8 cellular contexts compared by ENCODE assay signal in genomic region chr3:99774467-99774866, GRCh38. TPM values are rescaled to one million over a fixed set of nuclear protein-coding genes. Genes with fewer than 3 reads are reported as not detected.
DNase-seq lines count a peak whose midpoint lies in the region; ATAC-seq and TF ChIP-seq lines count a peak whose summit lies in the region.

No MANE protein-coding gene starts in this region.

- no peaks in the 10 kb centered on the region for H3K79me2 ChIP-seq in H9 (ENCODE audit: insufficient read depth, low read length)

- no peak overlapping the region for H3K4me3 Mint-ChIP-seq in H9

- no peaks in the 10 kb centered on the region for H4K20me1 ChIP-seq in H9 (ENCODE audit: control insufficient read depth, insufficient read depth, insufficient read length)

- H3T11ph ChIP-seq in H9 (ENCODE audit: low read length) = no peak overlapping the region

- peak; percentile 67 for DNase-seq in A172 (ENCODE audit: low spot score)
- DNase-seq in astrocyte of the hippocampus (ENCODE audit: low read depth, low spot score) = peak; percentile 69
- no peak for DNase-seq in H9
- DNase-seq in sigmoid colon = no peak
- no peak for DNase-seq in GOT3 (lab: John Stamatoyannopoulos, UW)
- no peak for DNase-seq in posterior vena cava (ENCODE audit: low spot score)

- H3K27me3 ChIP-seq in H9 (ENCODE audit: insufficient read depth, low read length) (no peaks in the 10 kb centered on the region), sigmoid colon (no peaks in the 10 kb centered on the region)

- H2AFZ ChIP-seq in H9 (ENCODE audit: low read length) = no peak overlapping the region

- H2BK12ac ChIP-seq in H9 (ENCODE audit: insufficient read length, low read depth, low read length) = no peak overlapping the region

- ATAC-seq in GM19023 (IDR thresholded peaks at IDR 0.05; ENCODE audit: unreplicated experiment) (peak; percentile 90), HG03045 (IDR thresholded peaks at IDR 0.05; ENCODE audit: unreplicated experiment) (peak; percentile 93)

- H3K9ac ChIP-seq in H9 (ENCODE audit: extremely low read depth, insufficient read length, low read length) = no peak overlapping the region

- H4K91ac ChIP-seq in H9 (ENCODE audit: insufficient read length, low read depth, low read length) = no peak overlapping the region

- intact Hi-C loops in sigmoid colon (cut with DNase I) (no loop called here), posterior vena cava (cut with DNase I) (no loop called here)

- H3K4me1 Mint-ChIP-seq in H9 = peaks cover 12 to 14% of the 10 kb centered on the region in 2 experiments; a peak in 3 of 4 replicates

- H3K9me3 Mint-ChIP-seq in H9 = no peaks in the 10 kb centered on the region

- H3K79me1 ChIP-seq in H9 (ENCODE audit: insufficient read depth, low read depth, low read length, poor library complexity, severe bottlenecking) = no peaks in the 10 kb centered on the region

- H2BK20ac ChIP-seq in H9 (ENCODE audit: low read depth, low read length, poor library complexity, severe bottlenecking) = no peak overlapping the region

- H3K27me3 Mint-ChIP-seq in H9 (ENCODE audit: low read depth) = no peaks in the 10 kb centered on the region

- H3K18ac ChIP-seq in H9 (ENCODE audit: insufficient read length, low read depth, low read length) = no peak overlapping the region

- TF ChIP-seq EP300 in sigmoid colon (IDR thresholded peaks at IDR 0.05) = no peak

- H3K36me3 Mint-ChIP-seq in H9 (ENCODE audit: insufficient read depth in 1 of 3, low read depth in 3 of 3) = no peaks in the 10 kb centered on the region

- H3K36me3 ChIP-seq in sigmoid colon = no peaks in the 10 kb centered on the region

- H3K4me3 ChIP-seq in sigmoid colon = no peak overlapping the region

- H2BK5ac ChIP-seq in H9 (ENCODE audit: insufficient read length, low read length) = no peak overlapping the region

- H3K14ac ChIP-seq in H9 (ENCODE audit: insufficient read depth, low read length) = no peak overlapping the region

- H2AK5ac ChIP-seq in H9 (ENCODE audit: insufficient read length, low read length) = no peak overlapping the region

- TF ChIP-seq CTCF in H9 (conservative IDR thresholded peaks at IDR 0.05) (no peak), sigmoid colon (IDR thresholded peaks at IDR 0.05) (no peak)

- H3K23ac ChIP-seq in H9 (ENCODE audit: insufficient read length, low read depth, low read length) = no peak overlapping the region

- no peak overlapping the region for H3K27ac Mint-ChIP-seq in H9

- H3K4me1 ChIP-seq in H9 (ENCODE audit: insufficient read depth, low read length) (no peaks in the 10 kb centered on the region; the same call in 1 of the 2 replicates), sigmoid colon (no peaks in the 10 kb centered on the region)

- no peak overlapping the region for H4K5ac ChIP-seq in H9 (ENCODE audit: insufficient read length, low read depth, low read length)

- H2BK120ac ChIP-seq in H9 (ENCODE audit: low read depth, low read length, poor library complexity, severe bottlenecking) = no peak overlapping the region

- H2BK15ac ChIP-seq in H9 (ENCODE audit: low read depth, low read length) = no peak overlapping the region

- H3K23me2 ChIP-seq in H9 (ENCODE audit: insufficient read length, low read depth, low read length, poor library complexity, severe bottlenecking) = no peaks in the 10 kb centered on the region

- no peak overlapping the region for H3K56ac ChIP-seq in H9 (ENCODE audit: insufficient read length, low read depth, low read length)

- no peak for TF ChIP-seq POLR2A in sigmoid colon (IDR thresholded peaks at IDR 0.05)

- no peak overlapping the region for H3K27ac ChIP-seq in H9 (ENCODE audit: insufficient read length, low read depth, low read length)
- no peak overlapping the region for H3K27ac ChIP-seq in sigmoid colon

- no peak overlapping the region for H3K4ac ChIP-seq in H9 (ENCODE audit: low read depth, low read length)

- H3K4me2 ChIP-seq in H9 (ENCODE audit: insufficient read depth, insufficient read length, low read length) = no peak overlapping the region

- WGBS in H9 (ENCODE audit: extremely low coverage, insufficient read length, low lambda C conversion rate) = no CpG with 5 or more reads among the region's 2 CpGs
- 13 to 47% methylated on average over 2 of the region's 2 CpGs for WGBS in sigmoid colon, 2 donors

- H3K9me3 ChIP-seq in H9 (ENCODE audit: control insufficient read depth, low read depth, low read length) = no peaks in the 10 kb centered on the region
- H3K9me3 ChIP-seq in sigmoid colon = no peaks in the 10 kb centered on the region

- no peak overlapping the region for H4K8ac ChIP-seq in H9 (replicated peaks; ENCODE audit: insufficient read length, low read depth, low read length)

RNA-seq across cellular contexts. Expression of gene CMSS1, which starts 43.2 kb away (rescaled TPM):
- total RNA-seq in A172 (2014; rRNA removed; shearing (Covaris generic)) = 48.6 and 56.2 TPM in 2 replicates
- total RNA-seq in H9 (2021) = 60.3 and 61.8 TPM in 2 replicates
- 10 to 100 TPM; 11.1 to 19.4 (median 16.6) TPM for total RNA-seq in sigmoid colon
- 10 to 100 TPM in 1 of 3 donors, 1 to 10 TPM in 2; 6.0 to 19.2 (median 7.6) TPM for polyA plus RNA-seq in sigmoid colon
- 10 to 100 TPM; 18.5 to 27.6 TPM for total RNA-seq in posterior vena cava

Comparison
In these comparisons a context has a peak if more than half of its experiments do, and no peak if none do; other contexts are left out.
1. DNase-seq: peak in A172 (single experiment) and astrocyte of the hippocampus (single experiment); none in H9 (single experiment), sigmoid colon (single experiment), GOT3 (single experiment) and posterior vena cava (single experiment).